ENCODE assay signal across 8 cellular contexts in the genomic region with DNA sequence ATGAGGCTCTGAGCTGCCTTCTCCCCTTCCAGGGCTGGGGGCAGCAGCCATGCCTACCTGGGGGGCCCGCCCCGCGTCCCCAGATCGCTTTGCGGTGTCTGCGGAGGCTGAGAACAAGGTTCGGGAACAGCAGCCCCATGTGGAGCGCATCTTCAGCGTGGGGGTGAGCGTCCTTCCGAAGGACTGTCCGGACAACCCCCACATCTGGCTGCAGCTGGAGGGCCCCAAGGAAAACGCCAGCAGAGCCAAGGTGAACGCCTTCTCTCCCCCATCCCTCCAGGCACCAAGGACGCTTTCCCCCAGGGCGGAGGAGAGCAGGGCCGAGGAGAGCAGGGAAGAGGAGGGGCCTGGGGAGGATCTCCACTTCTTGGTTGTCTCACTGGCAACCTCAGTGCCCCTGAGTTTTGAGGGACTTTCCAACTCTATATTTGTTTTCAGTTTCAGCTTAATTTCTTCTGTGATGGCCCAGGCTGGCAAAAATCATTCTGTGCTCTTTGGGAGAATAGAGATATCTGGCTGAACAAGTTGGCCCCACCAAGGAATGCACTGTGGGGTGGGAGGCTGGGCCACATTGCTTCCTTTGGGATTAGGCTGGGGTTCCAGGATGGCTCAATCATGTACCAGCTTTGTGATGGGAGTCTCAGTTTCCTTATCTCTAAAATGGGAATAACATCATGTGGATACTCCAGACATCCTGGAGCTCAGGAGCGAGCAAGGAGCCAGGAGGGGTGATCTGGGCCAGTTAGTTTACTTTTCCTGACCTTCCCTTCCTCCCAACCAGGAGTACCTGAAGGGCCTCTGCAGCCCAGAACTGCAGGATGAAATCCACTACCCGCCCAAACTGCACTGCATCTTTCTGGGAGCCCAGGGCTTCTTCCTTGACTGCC. TPM values are rescaled to one million over a fixed set of nuclear protein-coding genes. Genes with fewer than 3 reads are reported as not detected.
A peak's percentile ranks its signal among the peaks of the same experiment; 100 is the strongest.
DNase-seq lines count a peak whose midpoint lies in the region; ATAC-seq and TF ChIP-seq lines count a peak whose summit lies in the region.

No MANE protein-coding gene starts in this region.

- no peak for DNase-seq in AG09309 (ENCODE audit: low read depth)
- peak; percentile 63 for DNase-seq in OCI-LY7 (ENCODE audit: low spot score)
- DNase-seq in right cardiac atrium, result peak; percentile 66 to 80 (median 76)
- peak; percentile 90 for DNase-seq in spleen
- DNase-seq in SKM-1 treated with dmso at 0.1 percent for 144 hours (lab: John Stamatoyannopoulos, UW; ENCODE audit: unreplicated experiment), result no peak
- no peak for DNase-seq in omental fat pad (ENCODE audit: low spot score)

- intact Hi-C loops in OCI-LY7 (cut with micrococcal nuclease; ENCODE audit: unreplicated experiment), result loop anchor here (1.0 to 2.0 kb wide), 3 partner anchors 66 to 188 kb away; a partner anchor contains a TSS
- intact Hi-C loops in right cardiac atrium (cut with DNase I), result loop anchor here (2.0 to 10.0 kb wide), 4 partner anchors 64 to 98 kb away; a partner anchor contains a TSS
- intact Hi-C loops in spleen (cut with DNase I; ENCODE audit: low total_unique reads), result loop anchor here (5.0 kb wide), 1 partner anchor 94 kb away; a partner anchor contains a TSS

- ATAC-seq in GM19395 (IDR thresholded peaks at IDR 0.05; ENCODE audit: unreplicated experiment) (peak; percentile 34), right cardiac atrium (peak; percentile 11 to 58), omental fat pad (ENCODE audit: low FRiP score) (no peak)

- no peaks in the 10 kb centered on the region for H3K9me2 ChIP-seq in OCI-LY7 (ENCODE audit: insufficient read depth, low read length)

- CTCF ChIA-PET in OCI-LY7 (lab: Charles Lee; ENCODE audit: unreplicated experiment), result interaction anchor here (0.5 to 2.5 kb wide), 23 partner anchors 10 to 1486 kb away, joined by 3 to 26 read pairs (median 3); a partner anchor contains a TSS

- whole genome bisulfite sequencing in right cardiac atrium, result 11% methylated on average over 19 of the region's 19 CpGs
- 16 to 44% (median 19%) methylated on average over 4 to 19 of the region's 19 CpGs for WGBS in spleen, 5 donors

- TF ChIP-seq CTCF in AG09309 (IDR thresholded peaks at IDR 0.05; ENCODE audit: control insufficient read depth, insufficient read depth, low read depth, low read length, missing control alignments) (no peak), OCI-LY7 (conservative IDR thresholded peaks at IDR 0.05; ENCODE audit: low read length) (no peak), spleen (IDR thresholded peaks at IDR 0.05 in 8 of 11, conservative IDR thresholded peaks at IDR 0.05 in 3 of 11) (no peak), omental fat pad (IDR thresholded peaks at IDR 0.05) (no peak)

- H3K9me3 ChIP-seq in OCI-LY7 (ENCODE audit: low read length), result no peaks in the 10 kb centered on the region
- H3K9me3 ChIP-seq in right cardiac atrium (ENCODE audit: control insufficient read depth, low read length), result no peaks in the 10 kb centered on the region
- H3K9me3 ChIP-seq in spleen, result no peaks in the 10 kb centered on the region

- TF ChIP-seq POLR2A in spleen (IDR thresholded peaks at IDR 0.05), result no peak

- H3K4me1 ChIP-seq in OCI-LY7 (ENCODE audit: insufficient read depth, low read length, poor library complexity, severe bottlenecking) (peaks cover 32% of the 10 kb centered on the region), right cardiac atrium (ENCODE audit: control insufficient read depth, insufficient read depth, low read length) (no peaks in the 10 kb centered on the region), spleen (peaks cover 21 to 79% (median 46%) of the 10 kb centered on the region in 6 donors)

- H3K36me3 ChIP-seq in OCI-LY7 (ENCODE audit: insufficient read depth, low read length) (peaks cover 20% of the 10 kb centered on the region), spleen (peaks cover 0 to 50% (median 33%) of the 10 kb centered on the region in 6 donors)

- H3K4me3 ChIP-seq in AG09309 (ENCODE audit: control insufficient read depth, low read depth, low read length) (peak overlapping the region; percentile 65), OCI-LY7 (ENCODE audit: low read depth, low read length, poor library complexity, severe bottlenecking) (peak overlapping the region; percentile 82), right cardiac atrium (ENCODE audit: low read length) (peak overlapping the region; percentile 78), spleen (peak overlapping the region; percentile 64 to 91 (median 74))

- no peaks in the 10 kb centered on the region for H4K20me1 ChIP-seq in OCI-LY7 (ENCODE audit: insufficient read depth, low read length)

- H3K4me2 ChIP-seq in OCI-LY7 (ENCODE audit: low read length), result peak overlapping the region; percentile 82

- peaks cover 5% of the 10 kb centered on the region; the same call in 1 of the 2 replicates for H3K79me2 ChIP-seq in OCI-LY7 (ENCODE audit: insufficient read depth, low read depth, low read length)

- H3K27me3 Mint-ChIP-seq in activated naive CD8-positive, alpha-beta T cell, result no peaks in the 10 kb centered on the region

- TSS peak; percentile 38 for BruUV-seq in OCI-LY7 (replicated peaks; lab: Mats Ljungman, UMichigan)

- no peak overlapping the region for H2AFZ ChIP-seq in OCI-LY7 (ENCODE audit: low read length)

- H3K4me3 Mint-ChIP-seq in activated naive CD8-positive, alpha-beta T cell, result peak overlapping the region; percentile 92

- POLR2A ChIA-PET in OCI-LY7 (lab: Charles Lee), result interaction anchor here (0.9 to 3.1 kb wide), 15 partner anchors 9 to 139 kb away, joined by 3 to 24 read pairs (median 6); a partner anchor contains a TSS

- no peaks in the 10 kb centered on the region for H3K9me3 Mint-ChIP-seq in activated naive CD8-positive, alpha-beta T cell (ENCODE audit: low read depth)

- H3K27ac ChIP-seq in OCI-LY7 (ENCODE audit: low read depth, low read length, poor library complexity, severe bottlenecking) (peak overlapping the region; percentile 68), right cardiac atrium (ENCODE audit: low read length) (peak overlapping the region; percentile 92), spleen (peak overlapping the region; percentile 97 to 100 (median 98))

- H3K27ac Mint-ChIP-seq in activated naive CD8-positive, alpha-beta T cell, result peak overlapping the region; percentile 89

- peaks cover 3% of the 10 kb centered on the region for H3K36me3 Mint-ChIP-seq in activated naive CD8-positive, alpha-beta T cell

- H3K27me3 ChIP-seq in right cardiac atrium (ENCODE audit: control insufficient read depth, insufficient read depth) (no peaks in the 10 kb centered on the region), spleen (replicated peaks in 1 of 7) (no peaks in the 10 kb centered on the region)

- H3K4me1 Mint-ChIP-seq in activated naive CD8-positive, alpha-beta T cell (ENCODE audit: low read depth), result peaks cover 40% of the 10 kb centered on the region

RNA-seq across cellular contexts. Expression of a gene that starts 1.2 kb away (rescaled TPM):
- total RNA-seq in OCI-LY7 (2014; rRNA removed; shearing (Covaris generic)), result 50.8 and 56.1 TPM in 2 replicates
- total RNA-seq in OCI-LY7 (2022), result 57.5 and 66.4 TPM in 2 replicates
- total RNA-seq in right cardiac atrium, result 10 to 100 TPM; 23.4 to 27.7 (median 26.0) TPM
- polyA plus RNA-seq in right cardiac atrium, result 19.1 TPM
- 10 to 100 TPM; 65.5 to 90.6 (median 72.2) TPM for total RNA-seq in spleen
- polyA plus RNA-seq in spleen, result 10 to 100 TPM; 10.9 to 35.2 (median 14.0) TPM
- total RNA-seq in omental fat pad, result 10 to 100 TPM; 32.1 to 77.1 (median 43.5) TPM

RNA-seq across cellular contexts. Expression of a gene that starts 1.5 kb away (rescaled TPM):
- 1.2 and 2.0 TPM in 2 replicates for total RNA-seq in OCI-LY7 (2014; rRNA removed; shearing (Covaris generic))
- total RNA-seq in OCI-LY7 (2022) (6.7 and 7.9 TPM in 2 replicates), right cardiac atrium (1 to 10 TPM; 1.6 to 3.1 (median 2.7) TPM), spleen (10 to 100 TPM in 4 of 7 donors, 1 to 10 TPM in 3; 4.3 to 21.7 (median 13.7) TPM), omental fat pad (1 to 10 TPM; 1.2 to 4.4 (median 2.8) TPM)
- polyA plus RNA-seq in right cardiac atrium (1.3 TPM), spleen (10 to 100 TPM in 1 of 3 donors, 1 to 10 TPM in 2; 5.8 to 13.8 (median 6.8) TPM)

RNA-seq across cellular contexts. Expression of a gene that starts 11.7 kb away (rescaled TPM):
- 51.4 and 54.0 TPM in 2 replicates for total RNA-seq in OCI-LY7 (2014; rRNA removed; shearing (Covaris generic))
- 101 and 103 TPM in 2 replicates for total RNA-seq in OCI-LY7 (2022)
- total RNA-seq in right cardiac atrium, result 100 to 1,000 TPM in 1 of 4 donors, 10 to 100 TPM in 3; 74.6 to 101 (median 94.4) TPM
- polyA plus RNA-seq in right cardiac atrium, result 128 TPM
- 10 to 100 TPM; 48.2 to 87.8 (median 63.7) TPM for total RNA-seq in spleen
- 100 to 1,000 TPM in 2 of 3 donors, 10 to 100 TPM in 1; 94.6 to 146 (median 124) TPM for polyA plus RNA-seq in spleen
- total RNA-seq in omental fat pad, result 10 to 100 TPM; 28.4 to 35.9 (median 31.8) TPM

RNA-seq across cellular contexts. Expression of a gene that starts 32.1 kb away (rescaled TPM):
- 0.13 TPM in 2 replicates for total RNA-seq in OCI-LY7 (2014; rRNA removed; shearing (Covaris generic))
- not detected in 2 replicates for total RNA-seq in OCI-LY7 (2022)
- 10 to 100 TPM in 2 of 4 donors, 1 to 10 TPM in 2; 9.3 to 12.0 (median 10.5) TPM for total RNA-seq in right cardiac atrium
- polyA plus RNA-seq in right cardiac atrium, result 5.1 TPM
- total RNA-seq in spleen, result 10 to 100 TPM in 5 of 7 donors, 1 to 10 TPM in 2; 4.7 to 18.0 (median 12.0) TPM
- 1 to 10 TPM in 2 of 3 donors, under 1 TPM in 1; 0.87 to 2.7 (median 2.2) TPM for polyA plus RNA-seq in spleen
- total RNA-seq in omental fat pad, result 10 to 100 TPM in 3 of 4 donors, 1 to 10 TPM in 1; 4.6 to 24.9 (median 13.0) TPM

Comparison
In these comparisons a context has a peak if more than half of its experiments do, and no peak if none do; other contexts are left out.
1. DNase-seq: peak in OCI-LY7 (single experiment), right cardiac atrium (3 of 3) and spleen (single experiment); none in AG09309 (single experiment), SKM-1 treated with dmso at 0.1 percent for 144 hours (single experiment) and omental fat pad (single experiment).
2. Peak in every context shown above with its lines, with median percentiles within 50 percentile points of each other: H3K4me3 ChIP-seq and H3K27ac ChIP-seq.